1 cellular context compared by ENCODE assay signal in the genomic region with DNA sequence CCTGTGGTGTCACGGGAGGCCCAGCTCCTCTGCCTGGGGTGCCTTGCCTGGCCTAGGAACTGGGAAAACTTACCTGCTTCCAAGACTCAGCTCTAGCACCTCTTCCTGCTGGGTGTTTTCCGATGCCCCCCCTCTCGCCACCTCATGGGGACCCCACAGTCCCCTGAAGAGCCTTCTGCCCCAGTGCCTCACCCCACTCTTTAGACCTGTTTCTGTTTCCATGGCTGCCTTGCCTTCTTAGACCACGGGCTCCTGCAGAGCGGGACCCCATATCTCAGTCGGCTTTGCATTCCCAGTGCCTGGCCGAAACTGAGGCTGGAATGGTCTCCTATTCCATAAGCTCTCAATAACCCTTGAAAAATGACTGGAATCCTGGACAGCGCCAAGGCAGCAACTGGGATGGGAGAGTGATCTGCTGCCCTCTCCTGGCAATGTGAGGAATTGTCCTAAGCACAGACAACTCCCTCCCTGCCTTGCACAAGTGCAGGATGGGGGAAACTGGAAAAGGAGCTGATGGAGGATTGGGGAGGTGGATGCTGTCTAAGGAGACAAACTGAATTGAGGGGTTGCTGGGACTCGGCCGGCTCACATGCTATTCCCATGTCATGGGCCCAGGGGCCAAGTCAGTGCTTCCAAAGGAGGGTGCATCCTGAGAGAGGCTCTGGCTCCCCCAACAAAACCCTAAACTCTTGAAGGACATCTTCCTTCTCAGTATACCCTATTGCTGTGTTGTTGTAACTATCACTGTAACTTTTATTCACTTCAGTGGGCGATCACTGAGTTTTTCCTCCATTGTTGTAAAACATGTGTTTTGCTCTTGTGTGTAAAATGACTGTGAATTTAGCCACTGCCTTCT.
TF ChIP-seq lines count a peak whose summit lies in the region.

No MANE protein-coding gene starts in this region.

TF ChIP-seq in IMR-90, 13 proteins besides CTCF, POLR2A, EP300 and RAD21 (continued from another document):
- no peak for TF ChIP-seq MAZ (IDR thresholded peaks at IDR 0.05; ENCODE audit: borderline replicate concordance, low read depth, low read length)
- peak; percentile 43 for TF ChIP-seq CEBPB (IDR thresholded peaks at IDR 0.05; ENCODE audit: low read depth, low read length)
- no peak for TF ChIP-seq CHD1 (IDR thresholded peaks at IDR 0.05; ENCODE audit: low read depth, low read length)
- no peak for TF ChIP-seq RFX5 (IDR thresholded peaks at IDR 0.05; ENCODE audit: low read depth, low read length)
